2 cellular contexts compared by ENCODE assay signal in genomic region chr16:85635545-85636140, GRCh38.
TF ChIP-seq lines count a peak whose summit lies in the region.

No MANE protein-coding gene starts in this region.

TF ChIP-seq in IMR-90, 13 proteins besides CTCF, POLR2A, EP300 and RAD21:
- TF ChIP-seq MXI1 (IDR thresholded peaks at IDR 0.05; ENCODE audit: borderline replicate concordance, low read depth, low read length) (no peak), BHLHE40 (IDR thresholded peaks at IDR 0.05; ENCODE audit: low read depth, low read length) (no peak), ELK1 (IDR thresholded peaks at IDR 0.05; ENCODE audit: borderline replicate concordance, low read depth, low read length) (no peak), MAZ (IDR thresholded peaks at IDR 0.05; ENCODE audit: borderline replicate concordance, low read depth, low read length) (no peak), RCOR1 (IDR thresholded peaks at IDR 0.05; ENCODE audit: insufficient replicate concordance, low read length) (no peak), FOS (IDR thresholded peaks at IDR 0.05; ENCODE audit: low read depth, low read length) (no peak), NFE2L2 (IDR thresholded peaks at IDR 0.05; ENCODE audit: low read depth, low read length) (no peak), SMC3 (IDR thresholded peaks at IDR 0.05; ENCODE audit: low read depth, low read length) (no peak), CHD1 (IDR thresholded peaks at IDR 0.05; ENCODE audit: low read depth, low read length) (no peak), CEBPB (IDR thresholded peaks at IDR 0.05; ENCODE audit: low read depth, low read length) (no peak), RFX5 (IDR thresholded peaks at IDR 0.05; ENCODE audit: low read depth, low read length) (no peak), MAFK (IDR thresholded peaks at IDR 0.05; ENCODE audit: low read depth, low read length) (no peak)
- TF ChIP-seq, protein P1, sequence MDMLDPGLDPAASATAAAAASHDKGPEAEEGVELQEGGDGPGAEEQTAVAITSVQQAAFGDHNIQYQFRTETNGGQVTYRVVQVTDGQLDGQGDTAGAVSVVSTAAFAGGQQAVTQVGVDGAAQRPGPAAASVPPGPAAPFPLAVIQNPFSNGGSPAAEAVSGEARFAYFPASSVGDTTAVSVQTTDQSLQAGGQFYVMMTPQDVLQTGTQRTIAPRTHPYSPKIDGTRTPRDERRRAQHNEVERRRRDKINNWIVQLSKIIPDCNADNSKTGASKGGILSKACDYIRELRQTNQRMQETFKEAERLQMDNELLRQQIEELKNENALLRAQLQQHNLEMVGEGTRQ (IDR thresholded peaks at IDR 0.05; ENCODE audit: low read depth, low read length): no peak
TF ChIP-seq in IMR-90: peak in this region for 0.

TF ChIP-seq in H1, 55 proteins besides CTCF, POLR2A, EP300 and RAD21:
- no peak for TF ChIP-seq MAFK (IDR thresholded peaks at IDR 0.05; ENCODE audit: low read depth, low read length)
- TF ChIP-seq GTF2F1 (IDR thresholded peaks at IDR 0.05; ENCODE audit: borderline replicate concordance, low read depth, low read length): no peak
- TF ChIP-seq SP1 (IDR thresholded peaks at IDR 0.05; ENCODE audit: low read depth, low read length): no peak
- no peak for TF ChIP-seq PHF8 (conservative IDR thresholded peaks at IDR 0.05; ENCODE audit: low read depth, low read length)
- no peak for TF ChIP-seq CTBP2 (IDR thresholded peaks at IDR 0.05; ENCODE audit: borderline replicate concordance, insufficient read depth, insufficient read length, low read length)
- TF ChIP-seq POU5F1 (IDR thresholded peaks at IDR 0.05; ENCODE audit: low read depth, low read length): no peak
- TF ChIP-seq, protein P2, sequence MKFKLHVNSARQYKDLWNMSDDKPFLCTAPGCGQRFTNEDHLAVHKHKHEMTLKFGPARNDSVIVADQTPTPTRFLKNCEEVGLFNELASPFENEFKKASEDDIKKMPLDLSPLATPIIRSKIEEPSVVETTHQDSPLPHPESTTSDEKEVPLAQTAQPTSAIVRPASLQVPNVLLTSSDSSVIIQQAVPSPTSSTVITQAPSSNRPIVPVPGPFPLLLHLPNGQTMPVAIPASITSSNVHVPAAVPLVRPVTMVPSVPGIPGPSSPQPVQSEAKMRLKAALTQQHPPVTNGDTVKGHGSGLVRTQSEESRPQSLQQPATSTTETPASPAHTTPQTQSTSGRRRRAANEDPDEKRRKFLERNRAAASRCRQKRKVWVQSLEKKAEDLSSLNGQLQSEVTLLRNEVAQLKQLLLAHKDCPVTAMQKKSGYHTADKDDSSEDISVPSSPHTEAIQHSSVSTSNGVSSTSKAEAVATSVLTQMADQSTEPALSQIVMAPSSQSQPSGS (IDR thresholded peaks at IDR 0.05; ENCODE audit: low read length): no peak
